In genomic region chr1:84510165-84510564, GRCh38 we compare ENCODE assay signal across 17 cellular contexts. TPM values are rescaled to one million over a fixed set of nuclear protein-coding genes. Genes with fewer than 3 reads are reported as not detected.
DNase-seq lines count a peak whose midpoint lies in the region; ATAC-seq, FAIRE-seq and TF ChIP-seq lines count a peak whose summit lies in the region.
"Had no signal": no experiment of that assay in that cellular context is flagged by ENCODE, and none has a peak within 500 bp of the region (broad histone marks: within the 10 kb centered on the region; RNA-seq: fewer than 3 reads in every experiment).

No MANE protein-coding gene starts in this region.

- H3K27ac Mint-ChIP-seq in HFFc6: peak overlapping the region; percentile 11; the same call in 1 of the 2 replicates
- H3K27ac Mint-ChIP-seq: GM23338 had no signal

- no peak overlapping the region for H3K4me2 ChIP-seq in A549
- H3K4me2 ChIP-seq: GM23338 had no signal

- no peaks in the 10 kb centered on the region; the same call in 1 of the 2 replicates for H3K27me3 Mint-ChIP-seq in HFFc6 (ENCODE audit: insufficient read depth)
- H3K27me3 Mint-ChIP-seq: CD4-positive, alpha-beta memory T cell had no signal

- CTCF ChIA-PET in A549 (lab: Yijun Ruan, JAX): no interaction called here

- TF ChIP-seq RAD21 in A549 (conservative IDR thresholded peaks at IDR 0.05 in 1 of 2, IDR thresholded peaks at IDR 0.05 in 1 of 2): no peak

- TF ChIP-seq POLR2A in A549 (IDR thresholded peaks at IDR 0.05; ENCODE audit: low read length): no peak

- POLR2A ChIA-PET in A549 (lab: Yijun Ruan, JAX): no interaction called here

- DNase-seq in A549 (ENCODE audit: low read depth in 1 of 2, low spot score in 1 of 2) (no peak), HFFc6 (no peak), NCI-H526 treated with DMSO at 0.1 percent for 48 hours (lab: John Stamatoyannopoulos, UW) (peak; percentile 59)
- DNase-seq: 8988T; C1 segment of cervical spinal cord; Caco-2; CD4-positive, alpha-beta memory T cell; DMS153; DND-41 had no signal

- no peak for FAIRE-seq in A549 (lab: Jason Lieb, UNC)
- FAIRE-seq: G401.6, GM12892, GM19239 had no signal

- H3K36me3 Mint-ChIP-seq in HFFc6 (ENCODE audit: low read depth): peaks cover 18% of the 10 kb centered on the region

- ATAC-seq in A549 (no peak), HG03565 (IDR thresholded peaks at IDR 0.05; ENCODE audit: unreplicated experiment) (no peak), GM18873 (IDR thresholded peaks at IDR 0.05; ENCODE audit: low FRiP score, unreplicated experiment) (no peak), GM21576 (IDR thresholded peaks at IDR 0.05; ENCODE audit: unreplicated experiment) (no peak)
- ATAC-seq: GM23338 had no signal

- H3K9me3 Mint-ChIP-seq in HFFc6: peaks cover 11% of the 10 kb centered on the region

- H3K9me3 ChIP-seq in A549: 0 out of 3 replicates have a peak, but pooled peaks cover 4% of the 10 kb centered on the region
- H3K9me3 ChIP-seq: Caco-2, HAP-1 had no signal

- no peak overlapping the region for H3K4me3 Mint-ChIP-seq in HFFc6
- H3K4me3 Mint-ChIP-seq: CD4-positive, alpha-beta memory T cell; GM23338 had no signal

- H3K4me1 ChIP-seq in A549: peaks cover 7% of the 10 kb centered on the region; the same call in 1 of the 3 replicates

- H3K4me1 Mint-ChIP-seq in HFFc6 (ENCODE audit: low read depth): peaks cover 29% of the 10 kb centered on the region

- WGBS in A549 (ENCODE audit: missing lambda C conversion rate): 88% methylated on average over 2 of the region's 2 CpGs

- TF ChIP-seq CTCF in A549 (IDR thresholded peaks at IDR 0.05): no peak
- no peak for TF ChIP-seq CTCF in HFFc6 (IDR thresholded peaks at IDR 0.05)

- H3K4me3 ChIP-seq in A549: no peak overlapping the region
- H3K4me3 ChIP-seq: GM23338, HAP-1 had no signal

- no peak overlapping the region for H3K27ac ChIP-seq in A549

- no peak for TF ChIP-seq EP300 in A549 (IDR thresholded peaks at IDR 0.05)

TF ChIP-seq in A549, 52 proteins besides CTCF, POLR2A, EP300 and RAD21:
- TF ChIP-seq REST (IDR thresholded peaks at IDR 0.05) (no peak), MAFK (IDR thresholded peaks at IDR 0.05; ENCODE audit: partially characterized antibody) (peak; percentile 65)

RNA-seq across cellular contexts. Expression of gene GNG5, which starts 3.8 kb away (rescaled TPM):
- 59.3 and 103 TPM in 2 replicates for polyA plus RNA-seq in A549 (2011; rRNA removed)
- polyA plus RNA-seq in A549 (2012; cell fraction: cytosol; rRNA removed): 85.2 and 100.0 TPM in 2 replicates
- polyA plus RNA-seq in A549 (2012; cell fraction: nucleus; rRNA removed): 45.9 and 47.7 TPM in 2 replicates
- polyA plus RNA-seq in A549 (2017; fragmentation: RNase III; extraction: RNeasy Plus Mini Kit Qiagen cat#74134 plus additional on column Dnase treatment): 135 to 143 TPM (median 143 TPM) in 3 replicates
- 12.8 and 14.5 TPM in 2 replicates for polyA minus RNA-seq in A549 (2011; rRNA and poly(A)+ RNA removed)
- total RNA-seq in HFFc6 (2021; fragmentation: NEBNext Ultra II Directional; extraction: Animal tissue kit (Norgen Biotek cat#: 25700)): 100 to 1,000 TPM; 121 to 201 (median 145) TPM

RNA-seq across cellular contexts. Expression of gene SPATA1, which starts 4.0 kb away (rescaled TPM):
- 0.54 and 1.2 TPM in 2 replicates for polyA plus RNA-seq in A549 (2011; rRNA removed)
- 0.40 and 0.56 TPM in 2 replicates for polyA plus RNA-seq in A549 (2012; cell fraction: cytosol; rRNA removed)
- 0.61 and 0.95 TPM in 2 replicates for polyA plus RNA-seq in A549 (2012; cell fraction: nucleus; rRNA removed)
- polyA plus RNA-seq in A549 (2017; fragmentation: RNase III; extraction: RNeasy Plus Mini Kit Qiagen cat#74134 plus additional on column Dnase treatment): 0.26 to 0.49 TPM (median 0.42 TPM) in 3 replicates
- polyA minus RNA-seq in A549 (2011; rRNA and poly(A)+ RNA removed): not detected in 2 replicates
- 1 to 10 TPM in 3 of 6 experiments, under 1 TPM in 3; 0.33 to 1.3 (median 0.85) TPM for total RNA-seq in HFFc6 (2021; fragmentation: NEBNext Ultra II Directional; extraction: Animal tissue kit (Norgen Biotek cat#: 25700))
- total RNA-seq: GM23338 had no signal

RNA-seq across cellular contexts. Expression of gene RPF1, which starts 31.1 kb away (rescaled TPM):
- polyA plus RNA-seq in A549 (2011; rRNA removed) (42.4 and 49.8 TPM in 2 replicates), A549 (2017; fragmentation: RNase III; extraction: RNeasy Plus Mini Kit Qiagen cat#74134 plus additional on column Dnase treatment) (27.9 to 29.3 TPM (median 28.2 TPM) in 3 replicates)
- polyA plus RNA-seq in A549 (2012; cell fraction: cytosol; rRNA removed): 12.7 and 12.9 TPM in 2 replicates
- polyA plus RNA-seq in A549 (2012; cell fraction: nucleus; rRNA removed): 3.5 and 7.7 TPM in 2 replicates
- 4.5 and 5.1 TPM in 2 replicates for polyA minus RNA-seq in A549 (2011; rRNA and poly(A)+ RNA removed)
- total RNA-seq in HFFc6 (2021; fragmentation: NEBNext Ultra II Directional; extraction: Animal tissue kit (Norgen Biotek cat#: 25700)): 10 to 100 TPM; 29.4 to 43.0 (median 36.2) TPM
